ENCODE assay signal across 8 cellular contexts in genomic region chr2:159711562-159712193, GRCh38. TPM values are rescaled to one million over a fixed set of nuclear protein-coding genes. Genes with fewer than 3 reads are reported as not detected.
DNase-seq lines count a peak whose midpoint lies in the region; ATAC-seq and TF ChIP-seq lines count a peak whose summit lies in the region.

No MANE protein-coding gene starts in this region.

- peak overlapping the region; percentile 100 for H3K4me3 Mint-ChIP-seq in MCF 10A (ENCODE audit: unreplicated experiment)

- no peaks in the 10 kb centered on the region for H3K27me3 Mint-ChIP-seq in MCF 10A (ENCODE audit: insufficient read depth, unreplicated experiment)

- H3K27ac ChIP-seq in AG04450 (ENCODE audit: low read depth, low read length) = peak overlapping the region; percentile 75
- H3K27ac ChIP-seq in lung (ENCODE audit: low read depth in 1 of 2, low read length in 1 of 2) = peak overlapping the region; percentile 99
- H3K27ac ChIP-seq in upper lobe of right lung = peak overlapping the region; percentile 99

- 1% methylated on average over 13 to 14 of the region's 14 CpGs for WGBS in lung, 2 donors

- H3K9me3 Mint-ChIP-seq in MCF 10A (ENCODE audit: unreplicated experiment) = no peaks in the 10 kb centered on the region

- H3K36me3 ChIP-seq in lung (ENCODE audit: control insufficient read depth in 2 of 2, insufficient read depth in 2 of 2, low read length in 2 of 2) (peaks cover 3 to 6% of the 10 kb centered on the region in 2 donors), upper lobe of right lung (peaks cover 19% of the 10 kb centered on the region)

- peak overlapping the region; percentile 98 for H3K4me3 ChIP-seq in AG04450 (ENCODE audit: low read depth, low read length)
- peak overlapping the region; percentile 80 for H3K4me3 ChIP-seq in lung
- peak overlapping the region; percentile 93 for H3K4me3 ChIP-seq in upper lobe of right lung

- H3K36me3 Mint-ChIP-seq in MCF 10A (ENCODE audit: insufficient read depth, unreplicated experiment) = peaks cover 30% of the 10 kb centered on the region

- peak overlapping the region; percentile 100 for H3K27ac Mint-ChIP-seq in MCF 10A (ENCODE audit: low read depth, unreplicated experiment)

- H3K4me1 ChIP-seq in lung (ENCODE audit: control insufficient read depth in 2 of 2, insufficient read depth in 2 of 2, low read length in 2 of 2) (peaks cover 8 to 20% of the 10 kb centered on the region in 2 donors), upper lobe of right lung (peaks cover 45% of the 10 kb centered on the region)

- POLR2A ChIA-PET in AG04450 (lab: Yijun Ruan, JAX) = interaction anchor here (0.6 to 2.4 kb wide), 16 partner anchors 8 to 562 kb away, joined by 3 to 46 read pairs (median 3); partner anchors contain the start of genes BAZ2B and WDSUB1
- POLR2A ChIA-PET in MCF 10A (lab: Yijun Ruan, JAX) = interaction anchor here (0.6 to 8.7 kb wide), 52 partner anchors 8 to 742 kb away, joined by 3 to 262 read pairs (median 4); partner anchors contain the start of genes BAZ2B and WDSUB1

- CTCF ChIA-PET in AG04450 (lab: Charles Lee) = interaction anchor here (0.6 to 1.3 kb wide), 5 partner anchors 10 to 1234 kb away, joined by 3 to 5 read pairs (median 3); no protein-coding TSS in a partner anchor
- CTCF ChIA-PET in MCF 10A (lab: Yijun Ruan, JAX) = interaction anchor here (0.6 to 2.3 kb wide), 8 partner anchors 10 to 194 kb away, joined by 3 to 9 read pairs (median 4); no protein-coding TSS in a partner anchor

- H3K27me3 ChIP-seq in AG04450 (ENCODE audit: control insufficient read depth, insufficient read depth, low read length) (no peaks in the 10 kb centered on the region), lung (ENCODE audit: control insufficient read depth, insufficient read depth) (no peaks in the 10 kb centered on the region), upper lobe of right lung (no peaks in the 10 kb centered on the region)

- no peak for TF ChIP-seq CTCF in AG04450 (IDR thresholded peaks at IDR 0.05; ENCODE audit: low read depth, low read length)
- TF ChIP-seq CTCF in MCF 10A (IDR thresholded peaks at IDR 0.05; ENCODE audit: unreplicated experiment) = no peak
- TF ChIP-seq CTCF in lung (IDR thresholded peaks at IDR 0.05; ENCODE audit: control extremely low read depth, extremely low read depth) = no peak
- no peak for TF ChIP-seq CTCF in upper lobe of right lung (IDR thresholded peaks at IDR 0.05)

- BruUV-seq in MCF 10A (replicated peaks; lab: Mats Ljungman, UMichigan) = TSS peak; percentile 66

- DNase-seq in AG04450 (ENCODE audit: low read depth, low spot score) (no peak), HS-5 (ENCODE audit: low read depth) (peak; percentile 30), MCF 10A (ENCODE audit: unreplicated experiment) (no peak), lung (ENCODE audit: low spot score) (no peak), upper lobe of right lung (no peak), HCEC 1CT (no peak), NCI-H524 treated with DMSO at 0.1 percent for 48 hours (lab: John Stamatoyannopoulos, UW) (no peak)

- ATAC-seq in lung (ENCODE audit: insufficient read depth, low FRiP score) (peak; percentile 54), upper lobe of right lung (no peak), HG03439 (IDR thresholded peaks at IDR 0.05; ENCODE audit: unreplicated experiment) (no peak)

- H3K4me1 Mint-ChIP-seq in MCF 10A (ENCODE audit: insufficient read depth, unreplicated experiment) = peaks cover 10% of the 10 kb centered on the region

- intact Hi-C loops in MCF 10A (cut with micrococcal nuclease) (loop anchor here (1.0 kb wide), 4 partner anchors 96 to 810 kb away; no protein-coding TSS in a partner anchor), upper lobe of right lung (cut with DNase I) (no loop called here)

- H3K9me3 ChIP-seq in AG04450 (ENCODE audit: control insufficient read depth, insufficient read depth, low read length) (peaks cover 4% of the 10 kb centered on the region; the same call in 1 of the 2 replicates), lung (ENCODE audit: control insufficient read depth in 2 of 2, insufficient read depth in 1 of 2, low read length in 1 of 2) (no peaks in the 10 kb centered on the region), upper lobe of right lung (no peaks in the 10 kb centered on the region)

RNA-seq across cellular contexts. Expression of gene MARCHF7, which starts 0.6 kb away (rescaled TPM):
- polyA plus RNA-seq in AG04450 (2011; rRNA removed) (68.6 and 76.1 TPM in 2 replicates), lung (10 to 100 TPM; 22.6 to 47.2 TPM)
- 42.9 and 64.9 TPM in 2 replicates for polyA minus RNA-seq in AG04450 (2011; rRNA and poly(A)+ RNA removed)
- total RNA-seq in MCF 10A (2022) (76.0 and 78.4 TPM in 2 replicates), lung (100 to 1,000 TPM in 1 of 2 donors, 10 to 100 TPM in 1; 63.7 to 168 TPM), upper lobe of right lung (83.2 TPM)
